ENCODE assay signal across 21 cellular contexts in the genomic region with DNA sequence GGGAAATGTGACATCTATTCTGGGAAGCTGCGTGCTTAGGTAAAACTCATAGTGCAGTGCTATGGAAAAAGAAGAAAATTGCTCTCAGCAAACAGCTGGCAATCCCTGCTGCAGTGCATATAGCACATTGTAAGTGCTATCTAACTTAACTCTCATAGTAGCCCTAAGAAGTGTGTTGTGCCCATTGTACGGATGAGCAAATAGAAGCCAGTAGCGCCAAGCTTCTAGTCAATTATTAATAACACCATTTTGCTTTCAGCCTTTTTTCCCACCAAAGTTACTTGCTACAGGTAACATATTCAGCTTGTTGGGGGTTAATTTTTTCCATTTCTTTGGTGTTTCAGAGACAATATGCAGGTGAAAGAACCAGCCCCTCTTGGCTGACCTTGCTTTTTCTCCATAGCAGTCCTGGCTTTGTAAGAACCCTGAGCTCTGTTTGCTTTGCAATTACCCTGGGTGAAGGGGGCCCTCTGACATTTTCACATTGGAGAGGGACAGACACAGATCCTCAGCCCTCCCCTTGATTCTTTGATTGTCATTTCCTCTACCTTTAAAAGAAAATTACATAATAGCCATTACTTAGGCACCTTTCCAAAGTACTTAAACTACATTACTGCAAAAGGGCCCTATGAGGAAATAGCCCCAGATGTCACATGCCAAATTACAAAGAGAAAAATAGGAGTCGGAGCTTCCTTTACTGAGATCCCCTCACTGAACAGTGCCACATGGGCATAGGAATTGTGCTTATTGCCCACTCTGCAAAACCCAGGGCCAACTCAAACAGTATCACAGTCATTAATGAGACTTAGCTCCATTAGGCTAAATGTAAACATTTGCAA.
DNase-seq lines count a peak whose midpoint lies in the region; ATAC-seq, FAIRE-seq and TF ChIP-seq lines count a peak whose summit lies in the region.
"Had no signal": no experiment of that assay in that cellular context is flagged by ENCODE, and none has a peak within 500 bp of the region (broad histone marks: within the 10 kb centered on the region; RNA-seq: fewer than 3 reads in every experiment).

No MANE protein-coding gene starts in this region.

- no peak overlapping the region for H3K9ac ChIP-seq in K562 (ENCODE audit: insufficient read depth in 1 of 2, low read depth in 2 of 2, low read length in 2 of 2)
- H3K9ac ChIP-seq: BLaER1 had no signal

- no peak for ATAC-seq in K562
- no peak for ATAC-seq in activated T-cell treated with anti-CD3 and anti-CD28 coated beads, Interleukin-2, amount 50 U/mL, for 72 hours (replicated peaks in 1 of 2)

- no peak for TF ChIP-seq POLR2A in K562 (conservative IDR thresholded peaks at IDR 0.05)

- TF ChIP-seq RAD21 in K562 (CRISPR knock-in tag; conservative IDR thresholded peaks at IDR 0.05 in 1 of 2, IDR thresholded peaks at IDR 0.05 in 1 of 2), result no peak

- POLR2A ChIA-PET in K562 (lab: Yijun Ruan, JAX), result no interaction called here

- no peak overlapping the region for H3K27ac Mint-ChIP-seq in activated T-cell treated with anti-CD3 and anti-CD28 coated beads, Interleukin-2, amount 50 U/mL, for 72 hours
- H3K27ac Mint-ChIP-seq: CD8-positive, alpha-beta memory T cell had no signal

- H3K36me3 ChIP-seq in K562 (ENCODE audit: control insufficient read depth, insufficient read depth, low read length) (no peaks in the 10 kb centered on the region), small intestine (ENCODE audit: control insufficient read depth in 2 of 2, insufficient read depth in 2 of 2, low read length in 2 of 2) (no peaks in the 10 kb centered on the region)
- H3K36me3 ChIP-seq: BLaER1, SJSA1 had no signal

- H4K20me1 ChIP-seq in K562 (replicated peaks; ENCODE audit: control insufficient read depth, insufficient read depth, low read length), result no peaks in the 10 kb centered on the region
- H4K20me1 ChIP-seq: BLaER1 had no signal

- TF ChIP-seq CTCF in K562 (IDR thresholded peaks at IDR 0.05 in 2 of 3, conservative IDR thresholded peaks at IDR 0.05 in 1 of 3; ENCODE audit: insufficient read depth in 2 of 3, low read depth in 1 of 3, low read length in 3 of 3), result no peak

- CTCF ChIA-PET in K562 (lab: Yijun Ruan, JAX; ENCODE audit: low intra/inter-chr PET ratio), result no interaction called here

- FAIRE-seq in K562 (lab: Jason Lieb, UNC) (no peak), small intestine (lab: Jason Lieb, UNC) (no peak)

- H3K36me3 Mint-ChIP-seq in activated T-cell treated with anti-CD3 and anti-CD28 coated beads, Interleukin-2, amount 50 U/mL, for 72 hours (ENCODE audit: insufficient read depth in 2 of 2), result no peaks in the 10 kb centered on the region
- H3K36me3 Mint-ChIP-seq: CD8-positive, alpha-beta memory T cell had no signal

- intact Hi-C loops in K562 (cut with micrococcal nuclease), result no loop called here

- no peak overlapping the region for H3K4me3 Mint-ChIP-seq in activated T-cell treated with anti-CD3 and anti-CD28 coated beads, Interleukin-2, amount 50 U/mL, for 72 hours
- H3K4me3 Mint-ChIP-seq: CD8-positive, alpha-beta memory T cell had no signal

- H3K27me3 ChIP-seq in K562 (ENCODE audit: control insufficient read depth in 2 of 2, insufficient read depth in 2 of 2, low read length in 2 of 2), result no peaks in the 10 kb centered on the region
- H3K27me3 ChIP-seq in small intestine (ENCODE audit: control insufficient read depth in 2 of 2, insufficient read depth in 2 of 2, low read length in 2 of 2), result no peaks in the 10 kb centered on the region
- H3K27me3 ChIP-seq: BLaER1, SJSA1 had no signal

- peaks cover 3 to 4% of the 10 kb centered on the region in 2 donors for H3K9me3 Mint-ChIP-seq in activated T-cell treated with anti-CD3 and anti-CD28 coated beads, Interleukin-2, amount 50 U/mL, for 72 hours

- H3K9me3 ChIP-seq in K562 (replicated peaks; ENCODE audit: control insufficient read depth, insufficient read depth, low read depth, low read length), result no peaks in the 10 kb centered on the region
- H3K9me3 ChIP-seq in small intestine (ENCODE audit: control insufficient read depth, low read depth), result no peaks in the 10 kb centered on the region
- H3K9me3 ChIP-seq: BLaER1, SJSA1 had no signal

- DNase-seq in NCI-H1417 (lab: John Stamatoyannopoulos, UW) (peak in 2 of 3 experiments; percentile 41 to 86), NCI-H1417 treated with DMSO at 0.1 percent for 48 hours (lab: John Stamatoyannopoulos, UW) (no peak), NCI-H2029 treated with DMSO at 0.1 percent for 48 hours (lab: John Stamatoyannopoulos, UW) (peak; percentile 98), K562 (ENCODE audit: extremely low read depth in 1 of 4, low spot score in 3 of 4) (no peak), small intestine (peak; percentile 47), ecto neural progenitor cell (ENCODE audit: low spot score) (no peak), AG08395 (ENCODE audit: low spot score) (no peak)
- no peak for DNase-seq in activated T-cell treated with anti-CD3 and anti-CD28 coated beads, Interleukin-2, amount 50 U/mL, for 72 hours
- DNase-seq: CD8-positive, alpha-beta memory T cell; H7; IMR-90; MV-4-11; NCI-H2081; NCI-H446 treated with DMSO at 0.1 percent for 48 hours; NK-92 treated with Interleukin-12 subunit alpha and Interleukin-12 subunit beta, amount 100 ng/mL, for 24 hours; OCI-M1; SW 1271 had no signal

- no peak overlapping the region for H2AFZ ChIP-seq in K562 (ENCODE audit: low read depth, low read length)

- no peak overlapping the region for H3K27ac ChIP-seq in K562 (ENCODE audit: extremely low read depth, low read depth, low read length)
- no peak overlapping the region for H3K27ac ChIP-seq in small intestine (ENCODE audit: low read depth in 1 of 2, low read length in 1 of 2)
- H3K27ac ChIP-seq: 22Rv1, RWPE1, SJSA1 had no signal

- H3K27me3 Mint-ChIP-seq in activated T-cell treated with anti-CD3 and anti-CD28 coated beads, Interleukin-2, amount 50 U/mL, for 72 hours (ENCODE audit: low read depth), result no peaks in the 10 kb centered on the region

- H3K79me2 ChIP-seq in K562 (ENCODE audit: control insufficient read depth, insufficient read depth, low read length), result no peaks in the 10 kb centered on the region

- no peak overlapping the region for H3K4me2 ChIP-seq in K562 (ENCODE audit: insufficient read depth, low read length)

- BruUV-seq in K562 (replicated peaks; lab: Mats Ljungman, UMichigan), result no TSS peak

- H3K4me1 Mint-ChIP-seq in activated T-cell treated with anti-CD3 and anti-CD28 coated beads, Interleukin-2, amount 50 U/mL, for 72 hours (ENCODE audit: low read depth), result no peaks in the 10 kb centered on the region
- H3K4me1 Mint-ChIP-seq: CD8-positive, alpha-beta memory T cell had no signal

- in situ Hi-C loops in K562 (cut with MboI), result no loop called here

- no peaks in the 10 kb centered on the region for H3K9me1 ChIP-seq in K562 (ENCODE audit: control insufficient read depth, insufficient read depth, low read length)

- 0% methylated on average over 4 of the region's 4 CpGs for WGBS in K562 (ENCODE audit: insufficient coverage, low coverage, missing lambda C conversion rate)
- 77 to 81% (median 80%) methylated on average over 4 of the region's 4 CpGs for WGBS in small intestine, 3 donors

- no peak overlapping the region for H3K4me3 ChIP-seq in K562
- no peak overlapping the region for H3K4me3 ChIP-seq in small intestine (ENCODE audit: low read depth in 1 of 2, low read length in 2 of 2)
- H3K4me3 ChIP-seq: BLaER1, SJSA1 had no signal

- H3K4me1 ChIP-seq in K562 (replicated peaks in 1 of 2; ENCODE audit: control insufficient read depth in 2 of 2, insufficient read depth in 2 of 2, low read length in 2 of 2) (no peaks in the 10 kb centered on the region), small intestine (ENCODE audit: control insufficient read depth in 2 of 2, insufficient read depth in 1 of 2, low read depth in 1 of 2, low read length in 1 of 2) (peaks cover 2 to 12% of the 10 kb centered on the region in 2 donors)

- TF ChIP-seq EP300 in K562 (IDR thresholded peaks at IDR 0.05; ENCODE audit: low read length), result no peak

TF ChIP-seq in K562, 482 proteins besides CTCF, POLR2A, EP300 and RAD21:
- peak; percentile 18 for TF ChIP-seq RBM25 (IDR thresholded peaks at IDR 0.05; ENCODE audit: low read depth, low read length, severe bottlenecking)
- TF ChIP-seq, protein P1, sequence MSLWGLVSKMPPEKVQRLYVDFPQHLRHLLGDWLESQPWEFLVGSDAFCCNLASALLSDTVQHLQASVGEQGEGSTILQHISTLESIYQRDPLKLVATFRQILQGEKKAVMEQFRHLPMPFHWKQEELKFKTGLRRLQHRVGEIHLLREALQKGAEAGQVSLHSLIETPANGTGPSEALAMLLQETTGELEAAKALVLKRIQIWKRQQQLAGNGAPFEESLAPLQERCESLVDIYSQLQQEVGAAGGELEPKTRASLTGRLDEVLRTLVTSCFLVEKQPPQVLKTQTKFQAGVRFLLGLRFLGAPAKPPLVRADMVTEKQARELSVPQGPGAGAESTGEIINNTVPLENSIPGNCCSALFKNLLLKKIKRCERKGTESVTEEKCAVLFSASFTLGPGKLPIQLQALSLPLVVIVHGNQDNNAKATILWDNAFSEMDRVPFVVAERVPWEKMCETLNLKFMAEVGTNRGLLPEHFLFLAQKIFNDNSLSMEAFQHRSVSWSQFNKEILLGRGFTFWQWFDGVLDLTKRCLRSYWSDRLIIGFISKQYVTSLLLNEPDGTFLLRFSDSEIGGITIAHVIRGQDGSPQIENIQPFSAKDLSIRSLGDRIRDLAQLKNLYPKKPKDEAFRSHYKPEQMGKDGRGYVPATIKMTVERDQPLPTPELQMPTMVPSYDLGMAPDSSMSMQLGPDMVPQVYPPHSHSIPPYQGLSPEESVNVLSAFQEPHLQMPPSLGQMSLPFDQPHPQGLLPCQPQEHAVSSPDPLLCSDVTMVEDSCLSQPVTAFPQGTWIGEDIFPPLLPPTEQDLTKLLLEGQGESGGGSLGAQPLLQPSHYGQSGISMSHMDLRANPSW (CRISPR knock-in tag; IDR thresholded peaks at IDR 0.05), result no peak
- TF ChIP-seq PTRF (tag; IDR thresholded peaks at IDR 0.05), result no peak

Comparison
In these comparisons a context has a peak if more than half of its experiments do, and no peak if none do; other contexts are left out.
1. DNase-seq: peak in NCI-H1417 (2 of 3), NCI-H2029 treated with DMSO at 0.1 percent for 48 hours (single experiment) and small intestine (single experiment); none in NCI-H1417 treated with DMSO at 0.1 percent for 48 hours (single experiment), K562 (0 of 4), ecto neural progenitor cell (single experiment), activated T-cell treated with anti-CD3 and anti-CD28 coated beads, Interleukin-2, amount 50 U/mL, for 72 hours (0 of 2) and AG08395 (single experiment).